ENCODE assay signal across 2 cellular contexts in genomic region chr19:18931316-18932162, GRCh38.
A peak's percentile ranks its signal among the peaks of the same experiment; 100 is the strongest.
TF ChIP-seq lines count a peak whose summit lies in the region.

No MANE protein-coding gene starts in this region.

TF ChIP-seq in GM23338, 12 proteins besides CTCF, POLR2A, EP300 and RAD21:
- TF ChIP-seq ZNF331 (CRISPR knock-in tag; IDR thresholded peaks at IDR 0.05; ENCODE audit: low read depth) (no peak), ZNF462 (CRISPR knock-in tag; IDR thresholded peaks at IDR 0.05) (no peak), POLR2AphosphoS5 (IDR thresholded peaks at IDR 0.05; ENCODE audit: low read depth) (no peak), ZNF114 (CRISPR knock-in tag; IDR thresholded peaks at IDR 0.05) (no peak), EZH2phosphoT487 (IDR thresholded peaks at IDR 0.05; ENCODE audit: unreplicated experiment) (no peak), STAT1 (IDR thresholded peaks at IDR 0.05; ENCODE audit: unreplicated experiment) (no peak), JUNB (IDR thresholded peaks at IDR 0.05; ENCODE audit: unreplicated experiment) (no peak), NANOG (IDR thresholded peaks at IDR 0.05; ENCODE audit: borderline replicate concordance) (no peak), ETS1 (IDR thresholded peaks at IDR 0.05) (no peak), CREB1 (CRISPR knock-in tag; IDR thresholded peaks at IDR 0.05; ENCODE audit: low read depth) (no peak), REST (IDR thresholded peaks at IDR 0.05; ENCODE audit: unreplicated experiment) (no peak), EZH2 (IDR thresholded peaks at IDR 0.05; ENCODE audit: low read depth, unreplicated experiment) (no peak)

TF ChIP-seq in H1, 55 proteins besides CTCF, POLR2A, EP300 and RAD21:
- TF ChIP-seq BRCA1 (IDR thresholded peaks at IDR 0.05; ENCODE audit: low read depth, low read length) (no peak), KDM1A (IDR thresholded peaks at IDR 0.05; ENCODE audit: borderline replicate concordance, low read length) (peak; percentile 74; the same call in 1 of the 2 replicates), MAX (IDR thresholded peaks at IDR 0.05) (no peak), SP1 (IDR thresholded peaks at IDR 0.05; ENCODE audit: low read depth, low read length) (no peak), SIN3A (conservative IDR thresholded peaks at IDR 0.05 in 1 of 2, IDR thresholded peaks at IDR 0.05 in 1 of 2; ENCODE audit: low read depth in 1 of 2, low read length in 2 of 2) (no peak)
